ENCODE assay signal across 15 cellular contexts in genomic region chr2:73823416-73823815, GRCh38. TPM values are rescaled to one million over a fixed set of nuclear protein-coding genes. Genes with fewer than 3 reads are reported as not detected.
DNase-seq lines count a peak whose midpoint lies in the region; ATAC-seq and TF ChIP-seq lines count a peak whose summit lies in the region.
"Had no signal": no experiment of that assay in that cellular context is flagged by ENCODE, and none has a peak within 500 bp of the region (broad histone marks: within the 10 kb centered on the region; RNA-seq: fewer than 3 reads in every experiment).

No MANE protein-coding gene starts in this region.

- H2AFZ ChIP-seq in PC-9 = no peak overlapping the region

- BruUV-seq in A673 (replicated peaks; lab: Mats Ljungman, UMichigan) (no TSS peak), PC-9 (replicated peaks; lab: Mats Ljungman, UMichigan) (no TSS peak)

- CTCF ChIA-PET in A673 (lab: Charles Lee) = interaction anchor here (1.0 kb wide), 1 partner anchor 512 kb away, joined by 4 read pairs; no protein-coding TSS in a partner anchor
- CTCF ChIA-PET in PC-9 (lab: Charles Lee) = interaction anchor here (0.5 to 0.9 kb wide), 2 partner anchors 328 to 350 kb away, joined by 3 to 4 read pairs; no protein-coding TSS in a partner anchor

- no peaks in the 10 kb centered on the region for H3K27me3 ChIP-seq in A673 (replicated peaks; ENCODE audit: insufficient read depth, low read depth, low read length, poor library complexity)
- peaks cover 17% of the 10 kb centered on the region; the same call in 1 of the 2 replicates for H3K27me3 ChIP-seq in HAP-1 (ENCODE audit: low read depth)
- no peaks in the 10 kb centered on the region for H3K27me3 ChIP-seq in PC-9 (ENCODE audit: insufficient read depth, low read depth)
- H3K27me3 ChIP-seq in vagina = no peaks in the 10 kb centered on the region
- H3K27me3 ChIP-seq in heart right ventricle = no peaks in the 10 kb centered on the region
- H3K27me3 ChIP-seq: BLaER1 had no signal

- H3K9me3 ChIP-seq in A673 (ENCODE audit: low read depth, low read length, poor library complexity, severe bottlenecking) = no peaks in the 10 kb centered on the region
- no peaks in the 10 kb centered on the region for H3K9me3 ChIP-seq in HAP-1
- H3K9me3 ChIP-seq in PC-9 (ENCODE audit: insufficient read depth, low read depth) = no peaks in the 10 kb centered on the region
- no peaks in the 10 kb centered on the region for H3K9me3 ChIP-seq in vagina
- H3K9me3 ChIP-seq in heart right ventricle = no peaks in the 10 kb centered on the region
- H3K9me3 ChIP-seq: BLaER1, SK-N-SH had no signal

- intact Hi-C loops in A673 (cut with micrococcal nuclease; ENCODE audit: unreplicated experiment) = no loop called here
- intact Hi-C loops in PC-9 (cut with micrococcal nuclease; ENCODE audit: unreplicated experiment) = no loop called here
- intact Hi-C loops in vagina (cut with DNase I) = loop anchor here (10.0 kb wide), 2 partner anchors 321 to 511 kb away; partner anchors contain the start of gene BOLA3
- intact Hi-C loops in heart right ventricle (cut with DNase I) = loop anchor here in 2 of 10 donors (10.0 kb wide), 6 partner anchors 101 to 511 kb away; partner anchors contain the start of genes BOLA3 (in 2 of the 2), TET3 (in 2 of the 2) and DGUOK (in 1 of the 2)

- peaks cover 19% of the 10 kb centered on the region for H3K4me1 Mint-ChIP-seq in memory B cell

- TF ChIP-seq POLR2A in vagina (IDR thresholded peaks at IDR 0.05) = no peak

- no peaks in the 10 kb centered on the region for H3K27me3 Mint-ChIP-seq in memory B cell

- H3K4me2 ChIP-seq in PC-9 = 0 out of 2 replicates have a peak overlapping the region, but pooled peaks have one; percentile 2
- H3K4me2 ChIP-seq: BLaER1, SK-N-SH had no signal

- ATAC-seq in memory B cell (ENCODE audit: low read depth) (no peak), heart right ventricle (no peak), HG03571 (IDR thresholded peaks at IDR 0.05; ENCODE audit: unreplicated experiment) (no peak)

- H3K9me2 ChIP-seq in PC-9 (ENCODE audit: insufficient read depth) = no peaks in the 10 kb centered on the region; the same call in 1 of the 2 replicates
- H3K9me2 ChIP-seq: SK-N-SH had no signal

- H3K36me3 ChIP-seq in A673 (ENCODE audit: insufficient read depth, low read length, poor library complexity, severe bottlenecking) = no peaks in the 10 kb centered on the region
- H3K36me3 ChIP-seq in HAP-1 (replicated peaks) = no peaks in the 10 kb centered on the region
- H3K36me3 ChIP-seq in PC-9 (ENCODE audit: low read depth) = no peaks in the 10 kb centered on the region
- no peaks in the 10 kb centered on the region for H3K36me3 ChIP-seq in vagina
- H3K36me3 ChIP-seq in heart right ventricle = no peaks in the 10 kb centered on the region
- H3K36me3 ChIP-seq: BLaER1 had no signal

- H3K4me1 ChIP-seq in A673 (ENCODE audit: insufficient read depth, low read length, poor library complexity, severe bottlenecking) = peaks cover 9% of the 10 kb centered on the region
- H3K4me1 ChIP-seq in HAP-1 = peaks cover 19% of the 10 kb centered on the region
- H3K4me1 ChIP-seq in PC-9 (replicated peaks; ENCODE audit: insufficient read depth) = peaks cover 10% of the 10 kb centered on the region; the same call in 1 of the 2 replicates
- peaks cover 8% of the 10 kb centered on the region for H3K4me1 ChIP-seq in vagina
- H3K4me1 ChIP-seq in heart right ventricle = peaks cover 0 to 11% (median 7%) of the 10 kb centered on the region in 9 donors

- H3K27ac Mint-ChIP-seq in memory B cell = peak overlapping the region; percentile 32
- H3K27ac Mint-ChIP-seq: CD4-positive, CD25-positive, alpha-beta regulatory T cell had no signal

- H3K79me2 ChIP-seq in PC-9 (ENCODE audit: low read depth) = no peaks in the 10 kb centered on the region

- no peaks in the 10 kb centered on the region for H3K9me3 Mint-ChIP-seq in memory B cell

- H3K4me3 ChIP-seq in A673 (ENCODE audit: low read depth, low read length, poor library complexity, severe bottlenecking) = no peak overlapping the region
- H3K4me3 ChIP-seq in HAP-1 = no peak overlapping the region
- no peak overlapping the region for H3K4me3 ChIP-seq in PC-9
- H3K4me3 ChIP-seq in vagina = no peak overlapping the region
- no peak overlapping the region for H3K4me3 ChIP-seq in heart right ventricle
- H3K4me3 ChIP-seq: BLaER1 had no signal

- DNase-seq in A673 (ENCODE audit: low spot score) (peak; percentile 38), HAP-1 (ENCODE audit: low spot score in 2 of 2) (peak; percentile 78 to 98), PC-9 (peak in 1 of 2 experiments; percentile 68), memory B cell (ENCODE audit: low spot score in 2 of 2) (no peak), vagina (ENCODE audit: extremely low spot score in 2 of 2) (no peak), heart right ventricle (no peak)
- DNase-seq: GOT3; NK-92 treated with Interleukin-12 subunit alpha and Interleukin-12 subunit beta, amount 100 ng/mL, for 24 hours had no signal

- in situ Hi-C loops in HAP-1 (cut with MboI; ENCODE audit: low sequenced_read_pairs) = loop anchor here (10.0 kb wide), 1 partner anchor 331 kb away; no protein-coding TSS in a partner anchor

- no peaks in the 10 kb centered on the region for H3K36me3 Mint-ChIP-seq in memory B cell
- H3K36me3 Mint-ChIP-seq: CD4-positive, CD25-positive, alpha-beta regulatory T cell had no signal

- H3K4me3 Mint-ChIP-seq in memory B cell = no peak overlapping the region

- no peak for TF ChIP-seq CTCF in A673 (conservative IDR thresholded peaks at IDR 0.05; ENCODE audit: low read depth, low read length)
- TF ChIP-seq CTCF in PC-9 (conservative IDR thresholded peaks at IDR 0.05) = no peak
- TF ChIP-seq CTCF in vagina (IDR thresholded peaks at IDR 0.05) = no peak
- TF ChIP-seq CTCF in heart right ventricle (IDR thresholded peaks at IDR 0.05) = no peak

- 40 to 45% methylated on average over 2 of the region's 2 CpGs for WGBS in heart right ventricle, 2 donors

- H3K27ac ChIP-seq in A673 (ENCODE audit: low read depth, low read length, poor library complexity, severe bottlenecking) (peak overlapping the region; percentile 54), PC-9 (no peak overlapping the region), vagina (no peak overlapping the region), heart right ventricle (no peak overlapping the region)
- H3K27ac ChIP-seq: BLaER1 had no signal

- no peaks in the 10 kb centered on the region for H4K20me1 ChIP-seq in PC-9 (ENCODE audit: insufficient read depth)
- H4K20me1 ChIP-seq: BLaER1 had no signal

- POLR2A ChIA-PET in A673 (lab: Charles Lee; ENCODE audit: low non-redundant PET) = no interaction called here
- POLR2A ChIA-PET in PC-9 (lab: Charles Lee; ENCODE audit: unreplicated experiment) = interaction anchor here (0.6 kb wide), 1 partner anchor 104 kb away, joined by 4 read pairs; the partner anchor contains the start of gene DGUOK

- no peaks in the 10 kb centered on the region for H3F3A ChIP-seq in PC-9 (ENCODE audit: insufficient read depth, low read depth)

RNA-seq across cellular contexts. Expression of gene STAMBP, which starts 5.3 kb away (rescaled TPM):
- 66.3 and 67.1 TPM in 2 replicates for total RNA-seq in A673 (2021)
- 42.9 and 52.2 TPM in 2 replicates for total RNA-seq in PC-9 (2021)
- 30.4 TPM for total RNA-seq in vagina
- total RNA-seq in heart right ventricle = 10 to 100 TPM; 24.6 to 37.5 (median 33.0) TPM
- 10 to 100 TPM; 12.1 to 24.4 TPM for polyA plus RNA-seq in heart right ventricle

RNA-seq across cellular contexts. Expression of gene C2orf78, which starts 39.4 kb away (rescaled TPM):
- total RNA-seq in A673 (2021) (not detected in 2 replicates), PC-9 (2021) (not detected in 2 replicates), vagina (not detected), heart right ventricle (not detected)
- not detected for polyA plus RNA-seq in heart right ventricle
- total RNA-seq: A172; CD4-positive, CD25-positive, alpha-beta regulatory T cell; HT-29 had no signal
- polyA plus RNA-seq: AG04450; CD4-positive, CD25-positive, alpha-beta regulatory T cell had no signal

RNA-seq across cellular contexts. Expression of gene DUSP11, which starts 43.5 kb away (rescaled TPM):
- total RNA-seq in A673 (2021) (17.7 and 19.9 TPM in 2 replicates), PC-9 (2021) (18.8 and 24.1 TPM in 2 replicates), vagina (36.3 TPM), heart right ventricle (10 to 100 TPM in 7 of 10 donors, 1 to 10 TPM in 3; 9.2 to 11.6 (median 10.8) TPM)
- polyA plus RNA-seq in heart right ventricle = 10 to 100 TPM in 1 of 2 donors, 1 to 10 TPM in 1; 7.9 to 12.9 TPM

Comparison
In these comparisons a context has a peak if more than half of its experiments do, and no peak if none do; other contexts are left out.
1. DNase-seq: peak in A673 (single experiment) and HAP-1 (2 of 2); none in memory B cell (0 of 2), vagina (0 of 2) and heart right ventricle (0 of 2).